Comparison of ENCODE assay signal across 11 cellular contexts in the genomic region with DNA sequence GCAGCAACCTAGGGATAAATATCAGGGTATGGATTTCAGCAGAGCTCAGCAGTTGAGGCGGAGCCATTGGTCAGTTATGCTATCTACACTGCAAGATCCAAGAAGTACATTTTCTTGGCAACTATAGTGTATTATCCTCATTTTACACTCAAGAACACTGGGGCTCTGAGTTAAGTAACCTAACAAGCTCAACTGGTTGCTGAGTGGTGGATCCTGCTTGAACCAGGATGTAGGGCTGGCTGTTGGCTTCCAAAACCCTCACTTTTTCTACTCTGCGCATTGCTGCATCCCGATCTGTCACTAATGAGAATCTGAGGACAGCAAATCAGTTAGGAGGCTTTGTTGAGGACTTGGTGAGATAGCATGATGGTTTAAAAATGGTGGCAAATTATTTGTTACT. TPM values are rescaled to one million over a fixed set of nuclear protein-coding genes. Genes with fewer than 3 reads are reported as not detected.
DNase-seq lines count a peak whose midpoint lies in the region; ATAC-seq and TF ChIP-seq lines count a peak whose summit lies in the region.
"Had no signal": no experiment of that assay in that cellular context is flagged by ENCODE, and none has a peak within 500 bp of the region (broad histone marks: within the 10 kb centered on the region; RNA-seq: fewer than 3 reads in every experiment).

No MANE protein-coding gene starts in this region.

- DNase-seq in CD4-positive, CD25-positive, alpha-beta regulatory T cell: no peak
- DNase-seq in PC-3 (peak; percentile 22), prostate gland (ENCODE audit: low spot score) (peak; percentile 80), left colon (no peak), NCI-H82 treated with DMSO at 0.1 percent for 48 hours (lab: John Stamatoyannopoulos, UW; ENCODE audit: unreplicated experiment) (no peak)
- no peak for DNase-seq in activated naive CD4-positive, alpha-beta T cell treated with anti-CD3 and anti-CD28 coated beads, Interleukin-2, amount 50 U/mL, for 16 hours
- DNase-seq: activated CD4-positive, alpha-beta T cell treated with anti-CD3 and anti-CD28 coated beads for 48 hours; head of caudate nucleus; left cardiac atrium had no signal

- H3K4me1 Mint-ChIP-seq in CD4-positive, CD25-positive, alpha-beta regulatory T cell: peaks cover 14 to 46% (median 37%) of the 10 kb centered on the region in 4 donors

- H4K20me1 ChIP-seq in PC-3 (ENCODE audit: low read length): 0 out of 2 replicates have a peak, but pooled peaks cover 7% of the 10 kb centered on the region

- H3K27me3 Mint-ChIP-seq in CD4-positive, CD25-positive, alpha-beta regulatory T cell: no peaks in the 10 kb centered on the region

- no peaks in the 10 kb centered on the region for H3K9me3 ChIP-seq in CD4-positive, CD25-positive, alpha-beta regulatory T cell (ENCODE audit: control insufficient read depth in 2 of 2, low read length in 2 of 2)
- H3K9me3 ChIP-seq in PC-3 (ENCODE audit: low read length) (no peaks in the 10 kb centered on the region), prostate gland (no peaks in the 10 kb centered on the region)

- H3K4me2 ChIP-seq in PC-3 (ENCODE audit: low read length): peak overlapping the region; percentile 99

- no peak overlapping the region for H2AFZ ChIP-seq in PC-3 (ENCODE audit: low read length)

- BruUV-seq in PC-3 (replicated peaks; lab: Mats Ljungman, UMichigan): no TSS peak

- peak overlapping the region; percentile 75 for H3K4me3 ChIP-seq in CD4-positive, CD25-positive, alpha-beta regulatory T cell (ENCODE audit: low read depth, low read length)
- H3K4me3 ChIP-seq in PC-3 (ENCODE audit: low read length) (no peak overlapping the region), prostate gland (no peak overlapping the region)

- no peak for TF ChIP-seq CTCF in PC-3 (conservative IDR thresholded peaks at IDR 0.05; ENCODE audit: low read depth, low read length)
- TF ChIP-seq CTCF in prostate gland (IDR thresholded peaks at IDR 0.05): no peak

- no peaks in the 10 kb centered on the region for H3F3A ChIP-seq in PC-3 (ENCODE audit: low read length, unreplicated experiment)

- H3K4me3 Mint-ChIP-seq in CD4-positive, CD25-positive, alpha-beta regulatory T cell: peak overlapping the region in 3 of 4 donors; percentile 3 to 92 (median 90)

- H3K79me2 ChIP-seq in PC-3 (ENCODE audit: low read length): peaks cover 34% of the 10 kb centered on the region

- peak overlapping the region; percentile 84 for H3K27ac ChIP-seq in CD4-positive, CD25-positive, alpha-beta regulatory T cell (ENCODE audit: insufficient read depth, low read length, poor library complexity, severe bottlenecking)
- H3K27ac ChIP-seq in PC-3 (ENCODE audit: low read length) (no peak overlapping the region), prostate gland (peak overlapping the region; percentile 96)

- no peaks in the 10 kb centered on the region for H3K9me3 Mint-ChIP-seq in CD4-positive, CD25-positive, alpha-beta regulatory T cell

- no peaks in the 10 kb centered on the region for H3K36me3 ChIP-seq in CD4-positive, CD25-positive, alpha-beta regulatory T cell (ENCODE audit: control insufficient read depth, insufficient read depth, low read length)
- no peaks in the 10 kb centered on the region for H3K36me3 ChIP-seq in PC-3 (ENCODE audit: low read depth, low read length)
- H3K36me3 ChIP-seq in prostate gland: no peaks in the 10 kb centered on the region

- CTCF ChIA-PET in PC-3 (lab: Charles Lee): no interaction called here

- peaks cover 20% of the 10 kb centered on the region for H3K4me1 ChIP-seq in CD4-positive, CD25-positive, alpha-beta regulatory T cell (ENCODE audit: control insufficient read depth, insufficient read depth, low read length, poor library complexity, severe bottlenecking)
- H3K4me1 ChIP-seq in PC-3 (ENCODE audit: insufficient read depth, low read length): peaks cover 56% of the 10 kb centered on the region
- H3K4me1 ChIP-seq in prostate gland (replicated peaks): peaks cover 15% of the 10 kb centered on the region

- H3K9me2 ChIP-seq in PC-3 (replicated peaks; ENCODE audit: low read length): no peaks in the 10 kb centered on the region

- no peaks in the 10 kb centered on the region for H3K36me3 Mint-ChIP-seq in CD4-positive, CD25-positive, alpha-beta regulatory T cell

- intact Hi-C loops in PC-3 (cut with micrococcal nuclease) (loop anchor here (10.0 kb wide), 1 partner anchor 90 kb away; a partner anchor contains a TSS), prostate gland (cut with DNase I) (loop anchor here (10.0 kb wide), 1 partner anchor 70 kb away; a partner anchor contains a TSS), left colon (cut with DNase I, micrococcal nuclease) (no loop called here)

- ATAC-seq in CD4-positive, CD25-positive, alpha-beta regulatory T cell (ENCODE audit: low read depth in 2 of 2): no peak
- no peak for ATAC-seq in PC-3
- peak; percentile 53 for ATAC-seq in esophagus mucosa
- no peak for ATAC-seq in left colon
- no peak for ATAC-seq in HG03175 (IDR thresholded peaks at IDR 0.05; ENCODE audit: unreplicated experiment)
- ATAC-seq: left cardiac atrium had no signal

- POLR2A ChIA-PET in PC-3 (lab: Charles Lee; ENCODE audit: unreplicated experiment): interaction anchor here (0.5 kb wide), 1 partner anchor 91 kb away, joined by 3 read pairs; no protein-coding TSS in a partner anchor

- H3K27ac Mint-ChIP-seq in CD4-positive, CD25-positive, alpha-beta regulatory T cell: peak overlapping the region in 2 of 3 donors; percentile 75 to 88

- no peak for TF ChIP-seq POLR2A in prostate gland (IDR thresholded peaks at IDR 0.05)

- H3K27me3 ChIP-seq in CD4-positive, CD25-positive, alpha-beta regulatory T cell (ENCODE audit: control insufficient read depth, insufficient read depth, low read length): no peaks in the 10 kb centered on the region
- H3K27me3 ChIP-seq in PC-3 (ENCODE audit: low read length) (no peaks in the 10 kb centered on the region), prostate gland (replicated peaks; ENCODE audit: insufficient read depth) (no peaks in the 10 kb centered on the region)

- WGBS in prostate gland: 62% methylated on average over 3 of the region's 3 CpGs

- no peak overlapping the region for H3K9ac ChIP-seq in PC-3 (ENCODE audit: low read length)

RNA-seq across cellular contexts. Expression of a gene that starts 1.5 kb away (rescaled TPM):
- total RNA-seq in CD4-positive, CD25-positive, alpha-beta regulatory T cell: 21.2 TPM
- polyA plus RNA-seq in CD4-positive, CD25-positive, alpha-beta regulatory T cell: 10 to 100 TPM in 2 of 4 donors, 1 to 10 TPM in 2; 8.0 to 14.3 (median 9.3) TPM
- total RNA-seq in PC-3 (2014; rRNA removed) (40.6 and 56.3 TPM in 2 replicates), esophagus mucosa (70.0 TPM), prostate gland (100 to 1,000 TPM; 169 to 392 TPM), left colon (100 to 1,000 TPM; 176 to 179 TPM)

RNA-seq across cellular contexts. Expression of a gene that starts 36.4 kb away (rescaled TPM):
- total RNA-seq in CD4-positive, CD25-positive, alpha-beta regulatory T cell: 1.0 TPM
- under 1 TPM in 1 of 4 donors, not detected in 3; 0.57 TPM for polyA plus RNA-seq in CD4-positive, CD25-positive, alpha-beta regulatory T cell
- 0.91 and 0.98 TPM in 2 replicates for total RNA-seq in PC-3 (2014; rRNA removed)
- total RNA-seq in esophagus mucosa: 0.20 TPM
- total RNA-seq in prostate gland: 10 to 100 TPM; 12.3 to 15.1 TPM
- 1 to 10 TPM; 6.1 to 6.5 TPM for total RNA-seq in left colon

Comparison
In these comparisons a context has a peak if more than half of its experiments do, and no peak if none do; other contexts are left out.
1. DNase-seq: peak in PC-3 (single experiment) and prostate gland (single experiment); none in CD4-positive, CD25-positive, alpha-beta regulatory T cell (0 of 3), left colon (0 of 2), NCI-H82 treated with DMSO at 0.1 percent for 48 hours (single experiment) and activated naive CD4-positive, alpha-beta T cell treated with anti-CD3 and anti-CD28 coated beads, Interleukin-2, amount 50 U/mL, for 16 hours (single experiment).
2. intact Hi-C loops: an anchor here in PC-3 (10.0 kb wide) and prostate gland (10.0 kb wide); none called in left colon.